In the genomic region with DNA sequence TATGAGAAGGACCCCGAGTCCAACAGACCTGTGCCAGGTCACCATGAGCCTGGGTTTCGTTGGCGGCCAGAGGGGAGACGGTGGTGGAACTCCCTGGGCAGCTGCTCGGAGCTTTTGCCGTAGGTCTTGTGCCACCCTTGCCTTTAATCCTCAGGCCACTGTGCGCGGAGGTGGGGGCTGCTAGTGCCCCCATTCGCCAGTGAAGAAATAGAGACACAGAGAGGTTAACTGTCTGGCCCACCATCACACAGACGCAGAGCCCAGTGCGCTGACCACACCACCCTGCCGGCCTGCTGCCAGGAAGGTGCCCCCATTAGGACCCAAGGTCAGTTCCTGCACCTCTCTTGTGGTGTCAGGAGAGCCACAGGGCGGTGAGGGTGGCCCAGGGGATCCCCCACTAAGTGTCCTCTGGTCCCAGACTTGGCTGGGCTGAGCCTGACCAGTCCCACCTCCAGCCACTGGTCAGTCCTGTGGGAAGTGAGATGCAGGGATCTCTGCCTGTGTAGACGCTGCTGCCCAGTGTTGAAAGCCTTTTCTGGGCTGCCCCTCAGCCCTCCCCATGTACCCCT, we compare ENCODE assay signal across 14 cellular contexts. TPM values are rescaled to one million over a fixed set of nuclear protein-coding genes. Genes with fewer than 3 reads are reported as not detected.
DNase-seq lines count a peak whose midpoint lies in the region; ATAC-seq, FAIRE-seq and TF ChIP-seq lines count a peak whose summit lies in the region.
"Had no signal": no experiment of that assay in that cellular context is flagged by ENCODE, and none has a peak within 500 bp of the region (broad histone marks: within the 10 kb centered on the region; RNA-seq: fewer than 3 reads in every experiment).

No MANE protein-coding gene starts in this region.

- H3K9ac ChIP-seq in OCI-LY1 (ENCODE audit: low read length) (no peak overlapping the region), endothelial cell of umbilical vein (replicated peaks; ENCODE audit: extremely low read depth, insufficient read depth, low read length) (no peak overlapping the region)
- H3K9ac ChIP-seq: GM23248 had no signal

- H3K36me3 ChIP-seq in OCI-LY1 (ENCODE audit: insufficient read depth, low read length) (peaks cover 63% of the 10 kb centered on the region), endothelial cell of umbilical vein (ENCODE audit: control insufficient read depth in 2 of 2, extremely low read depth in 1 of 2, insufficient read depth in 2 of 2, low read length in 2 of 2) (peaks cover 10 to 61% of the 10 kb centered on the region in 2 experiments), Caco-2 (ENCODE audit: control insufficient read depth, insufficient read depth, low read length) (peaks cover 1% of the 10 kb centered on the region)

- H3K9me3 Mint-ChIP-seq in CD14-positive monocyte (peaks cover 0 to 6% (median 0%) of the 10 kb centered on the region in 7 donors), Caco-2 (ENCODE audit: unreplicated experiment) (no peaks in the 10 kb centered on the region)
- H3K9me3 Mint-ChIP-seq in stimulated activated memory B cell treated with anti-CD40 and anti-IgM and Interleukin-4, amounts not matched to agents 10 μg/mL and 1 μg/mL and 100 μg/mL, for 72 hours = no peaks in the 10 kb centered on the region

- H3K27ac ChIP-seq in OCI-LY1 (ENCODE audit: low read depth, low read length, poor library complexity, severe bottlenecking) = peak overlapping the region; percentile 24
- H3K27ac ChIP-seq in endothelial cell of umbilical vein (ENCODE audit: insufficient read depth, low read depth, low read length) = no peak overlapping the region
- H3K27ac ChIP-seq: GM23248, SJCRH30 had no signal

- H3K27me3 Mint-ChIP-seq in CD14-positive monocyte (ENCODE audit: low read depth in 3 of 3) (peaks cover 0 to 1% (median 1%) of the 10 kb centered on the region in 3 donors), Caco-2 (ENCODE audit: insufficient read depth, unreplicated experiment) (no peaks in the 10 kb centered on the region)
- peaks cover 9% of the 10 kb centered on the region for H3K27me3 Mint-ChIP-seq in stimulated activated memory B cell treated with anti-CD40 and anti-IgM and Interleukin-4, amounts not matched to agents 10 μg/mL and 1 μg/mL and 100 μg/mL, for 72 hours

- no peak overlapping the region for H3K4me3 ChIP-seq in OCI-LY1 (ENCODE audit: low read depth, low read length, poor library complexity, severe bottlenecking)
- H3K4me3 ChIP-seq in endothelial cell of umbilical vein (replicated peaks in 1 of 3; ENCODE audit: insufficient read depth in 1 of 3, low read depth in 1 of 3, low read length in 3 of 3) = no peak overlapping the region
- no peak overlapping the region for H3K4me3 ChIP-seq in Caco-2 (ENCODE audit: low read depth, low read length)
- H3K4me3 ChIP-seq: GM23248, SJCRH30 had no signal

- no peak for TF ChIP-seq CTCF in CD14-positive monocyte (IDR thresholded peaks at IDR 0.05)
- no peak for TF ChIP-seq CTCF in OCI-LY1 (IDR thresholded peaks at IDR 0.05; ENCODE audit: low read length)
- TF ChIP-seq CTCF in endothelial cell of umbilical vein (IDR thresholded peaks at IDR 0.05; ENCODE audit: extremely low read depth in 1 of 2, insufficient read depth in 1 of 2, low read depth in 1 of 2, low read length in 2 of 2) = no peak
- TF ChIP-seq CTCF in Caco-2 (IDR thresholded peaks at IDR 0.05; ENCODE audit: insufficient read depth in 1 of 2, low read depth in 1 of 2, low read length in 1 of 2, severe bottlenecking in 1 of 2, unreplicated experiment in 1 of 2) = no peak

- H3K9me2 ChIP-seq in OCI-LY1 (ENCODE audit: low read depth, low read length) = no peaks in the 10 kb centered on the region

- H3K4me2 ChIP-seq in OCI-LY1 (ENCODE audit: low read length) (no peak overlapping the region), endothelial cell of umbilical vein (ENCODE audit: insufficient read depth, low read length) (no peak overlapping the region)

- H3K79me2 ChIP-seq in OCI-LY1 (ENCODE audit: insufficient read depth, low read length) (no peaks in the 10 kb centered on the region), endothelial cell of umbilical vein (ENCODE audit: control insufficient read depth, insufficient read depth, low read length) (no peaks in the 10 kb centered on the region)

- no peaks in the 10 kb centered on the region for H3K9me3 ChIP-seq in OCI-LY1 (ENCODE audit: low read length)
- no peaks in the 10 kb centered on the region for H3K9me3 ChIP-seq in endothelial cell of umbilical vein (replicated peaks; ENCODE audit: control insufficient read depth, insufficient read depth, low read length)
- H3K9me3 ChIP-seq in Caco-2 = no peaks in the 10 kb centered on the region
- H3K9me3 ChIP-seq: SJCRH30 had no signal

- ATAC-seq in stimulated activated memory B cell treated with anti-CD40 and anti-IgM and Interleukin-4, amounts not matched to agents 10 μg/mL and 1 μg/mL and 100 μg/mL, for 72 hours = no peak
- ATAC-seq in HG03095 (IDR thresholded peaks at IDR 0.05; ENCODE audit: unreplicated experiment) = no peak
- ATAC-seq in GM21360 (IDR thresholded peaks at IDR 0.05; ENCODE audit: unreplicated experiment) = no peak

- intact Hi-C loops in CD14-positive monocyte (cut with micrococcal nuclease) (loop anchor here in 1 of 2 donors (5.0 kb wide), 1 partner anchor 64 kb away; no protein-coding TSS in a partner anchor), endothelial cell of umbilical vein (cut with micrococcal nuclease) (no loop called here), Caco-2 (cut with micrococcal nuclease; ENCODE audit: unreplicated experiment) (no loop called here)

- H3K4me1 ChIP-seq in OCI-LY1 (ENCODE audit: insufficient read depth, low read length, severe bottlenecking) (peaks cover 24% of the 10 kb centered on the region), endothelial cell of umbilical vein (ENCODE audit: control insufficient read depth, extremely low read depth, insufficient read depth, low read length) (no peaks in the 10 kb centered on the region), Caco-2 (peaks cover 33% of the 10 kb centered on the region)

- DNase-seq in CD14-positive monocyte (ENCODE audit: low spot score) = peak; percentile 36
- DNase-seq in endothelial cell of umbilical vein (ENCODE audit: low read depth, low spot score) = no peak
- DNase-seq in Caco-2 = no peak
- DNase-seq: Calu3, EL, GM23248, NCI-H510A, RPMI8226, SJCRH30 had no signal

- H2AFZ ChIP-seq in OCI-LY1 (ENCODE audit: low read length) (no peak overlapping the region), endothelial cell of umbilical vein (ENCODE audit: low read depth, low read length) (no peak overlapping the region)
- H2AFZ ChIP-seq: GM23248 had no signal

- H3K27me3 ChIP-seq in OCI-LY1 (ENCODE audit: insufficient read depth, low read length) (no peaks in the 10 kb centered on the region), endothelial cell of umbilical vein (ENCODE audit: control insufficient read depth in 2 of 2, insufficient read depth in 2 of 2, low read length in 2 of 2) (no peaks in the 10 kb centered on the region), Caco-2 (replicated peaks; ENCODE audit: control insufficient read depth, insufficient read depth, low read length) (no peaks in the 10 kb centered on the region)
- H3K27me3 ChIP-seq: SJCRH30 had no signal

- POLR2A ChIA-PET in endothelial cell of umbilical vein (lab: Charles Lee) (no interaction called here), Caco-2 (lab: Charles Lee) (no interaction called here)

- H4K20me1 ChIP-seq in OCI-LY1 (ENCODE audit: insufficient read depth, low read length) (no peaks in the 10 kb centered on the region), endothelial cell of umbilical vein (replicated peaks; ENCODE audit: control insufficient read depth, extremely low read depth, insufficient read depth, low read length) (no peaks in the 10 kb centered on the region)

- CTCF ChIA-PET in endothelial cell of umbilical vein (lab: Charles Lee) = interaction anchor here (1.0 to 5.2 kb wide), 10 partner anchors 12 to 179 kb away, joined by 4 to 155 read pairs (median 8); no protein-coding TSS in a partner anchor
- CTCF ChIA-PET in Caco-2 (lab: Charles Lee) = no interaction called here

- no peaks in the 10 kb centered on the region for H3K9me1 ChIP-seq in endothelial cell of umbilical vein (replicated peaks; ENCODE audit: control insufficient read depth, extremely low read depth, insufficient read depth, low read length)

- H3K27ac Mint-ChIP-seq in CD14-positive monocyte = peak overlapping the region in 3 of 7 donors; percentile 54 to 85 (median 63)
- peak overlapping the region; percentile 52 for H3K27ac Mint-ChIP-seq in stimulated activated memory B cell treated with anti-CD40 and anti-IgM and Interleukin-4, amounts not matched to agents 10 μg/mL and 1 μg/mL and 100 μg/mL, for 72 hours
- no peak overlapping the region for H3K27ac Mint-ChIP-seq in Caco-2 (ENCODE audit: unreplicated experiment)

- dilution Hi-C loops in endothelial cell of umbilical vein (cut with MboI; ENCODE audit: extremely low pct_ligation_motif_present, low sequenced_read_pairs) = no loop called here

- TF ChIP-seq POLR2A in endothelial cell of umbilical vein (IDR thresholded peaks at IDR 0.05; ENCODE audit: low read depth, low read length) = no peak

- H3K4me1 Mint-ChIP-seq in CD14-positive monocyte (peaks cover 44% of the 10 kb centered on the region), Caco-2 (ENCODE audit: low read depth, unreplicated experiment) (peaks cover 6% of the 10 kb centered on the region)
- peaks cover 44% of the 10 kb centered on the region for H3K4me1 Mint-ChIP-seq in stimulated activated memory B cell treated with anti-CD40 and anti-IgM and Interleukin-4, amounts not matched to agents 10 μg/mL and 1 μg/mL and 100 μg/mL, for 72 hours

- peaks cover 54 to 70% of the 10 kb centered on the region in 2 donors for H3K36me3 Mint-ChIP-seq in CD14-positive monocyte
- H3K36me3 Mint-ChIP-seq in stimulated activated memory B cell treated with anti-CD40 and anti-IgM and Interleukin-4, amounts not matched to agents 10 μg/mL and 1 μg/mL and 100 μg/mL, for 72 hours = peaks cover 22% of the 10 kb centered on the region
- H3K36me3 Mint-ChIP-seq in Caco-2 (ENCODE audit: insufficient read depth, unreplicated experiment) = no peaks in the 10 kb centered on the region

- no peak overlapping the region for H3K4me3 Mint-ChIP-seq in CD14-positive monocyte
- no peak overlapping the region for H3K4me3 Mint-ChIP-seq in stimulated activated memory B cell treated with anti-CD40 and anti-IgM and Interleukin-4, amounts not matched to agents 10 μg/mL and 1 μg/mL and 100 μg/mL, for 72 hours
- H3K4me3 Mint-ChIP-seq in Caco-2 (ENCODE audit: unreplicated experiment) = no peak overlapping the region

- BruUV-seq in endothelial cell of umbilical vein (replicated peaks; lab: Mats Ljungman, UMichigan) = no TSS peak
- BruUV-seq in Caco-2 (replicated peaks; lab: Mats Ljungman, UMichigan) = no TSS peak

- FAIRE-seq in endothelial cell of umbilical vein (lab: Jason Lieb, UNC) = no peak
- FAIRE-seq: GM19239 had no signal

- no peaks in the 10 kb centered on the region for H3F3A ChIP-seq in OCI-LY1 (ENCODE audit: insufficient read depth, low read length)

RNA-seq across cellular contexts. Expression of a gene that starts 28.3 kb away (rescaled TPM):
- polyA plus RNA-seq in CD14-positive monocyte (not detected), endothelial cell of umbilical vein (9.0 and 10.6 TPM in 2 replicates)
- total RNA-seq in endothelial cell of umbilical vein (8.2 and 12.0 TPM in 2 replicates), Caco-2 (2022) (0.63 and 0.66 TPM in 2 replicates)
- polyA plus RNA-seq in endothelial cell of umbilical vein (2011; cell fraction: cytosol; rRNA removed) = 9.9 TPM in 2 replicates
- polyA plus RNA-seq in endothelial cell of umbilical vein (2011; cell fraction: nucleus; rRNA removed) = 3.4 and 4.2 TPM in 2 replicates
- polyA plus RNA-seq in endothelial cell of umbilical vein (2012) = 13.5 and 22.2 TPM in 2 replicates
- polyA minus RNA-seq in endothelial cell of umbilical vein = 3.3 and 4.1 TPM in 2 replicates
- polyA minus RNA-seq in endothelial cell of umbilical vein (2011; cell fraction: cytosol; rRNA and poly(A)+ RNA removed) = 0.41 TPM
- 1.5 and 1.6 TPM in 2 replicates for polyA minus RNA-seq in endothelial cell of umbilical vein (2011; cell fraction: nucleus; rRNA and poly(A)+ RNA removed)
- total RNA-seq: Calu3 had no signal

RNA-seq across cellular contexts. Expression of a gene that starts 42.2 kb away (rescaled TPM):
- polyA plus RNA-seq in CD14-positive monocyte = 10 to 100 TPM; 36.9 to 41.9 TPM
- 174 and 192 TPM in 2 replicates for total RNA-seq in endothelial cell of umbilical vein
- 96.5 and 115 TPM in 2 replicates for polyA plus RNA-seq in endothelial cell of umbilical vein
- 35.0 and 58.8 TPM in 2 replicates for polyA plus RNA-seq in endothelial cell of umbilical vein (2011; cell fraction: cytosol; rRNA removed)
- polyA plus RNA-seq in endothelial cell of umbilical vein (2011; cell fraction: nucleus; rRNA removed) = 289 and 386 TPM in 2 replicates
- 43.1 and 46.6 TPM in 2 replicates for polyA plus RNA-seq in endothelial cell of umbilical vein (2012)
- 115 and 144 TPM in 2 replicates for polyA minus RNA-seq in endothelial cell of umbilical vein
- polyA minus RNA-seq in endothelial cell of umbilical vein (2011; cell fraction: cytosol; rRNA and poly(A)+ RNA removed) = 9.3 TPM
- 189 and 297 TPM in 2 replicates for polyA minus RNA-seq in endothelial cell of umbilical vein (2011; cell fraction: nucleus; rRNA and poly(A)+ RNA removed)
- 17.2 and 18.6 TPM in 2 replicates for total RNA-seq in Caco-2 (2022)
